Comparison of ENCODE assay signal across 8 cellular contexts in genomic region chr15:82540984-82541431, GRCh38. TPM values are rescaled to one million over a fixed set of nuclear protein-coding genes. Genes with fewer than 3 reads are reported as not detected.
DNase-seq lines count a peak whose midpoint lies in the region; ATAC-seq and TF ChIP-seq lines count a peak whose summit lies in the region.

No MANE protein-coding gene starts in this region.

- H3K9me3 Mint-ChIP-seq in activated T-cell treated with anti-CD3 and anti-CD28 coated beads, Interleukin-2, amount 50 U/mL, for 24 hours = no peaks in the 10 kb centered on the region
- H3K9me3 Mint-ChIP-seq in activated naive CD8-positive, alpha-beta T cell (ENCODE audit: low read depth) = no peaks in the 10 kb centered on the region

- H3K4me1 ChIP-seq in right cardiac atrium (ENCODE audit: control insufficient read depth, insufficient read depth, low read length) (peaks cover 4% of the 10 kb centered on the region), gastrocnemius medialis (peaks cover 8 to 11% of the 10 kb centered on the region in 2 donors)

- H3K27ac Mint-ChIP-seq in activated T-cell treated with anti-CD3 and anti-CD28 coated beads, Interleukin-2, amount 50 U/mL, for 24 hours = peak overlapping the region; percentile 98
- H3K27ac Mint-ChIP-seq in activated naive CD8-positive, alpha-beta T cell = peak overlapping the region; percentile 96

- H3K36me3 ChIP-seq in gastrocnemius medialis = peaks cover 0 to 30% of the 10 kb centered on the region in 2 donors

- H3K9me3 ChIP-seq in right cardiac atrium (ENCODE audit: control insufficient read depth, low read length) (no peaks in the 10 kb centered on the region), gastrocnemius medialis (no peaks in the 10 kb centered on the region)

- H3K27ac ChIP-seq in right cardiac atrium (ENCODE audit: low read length) (peak overlapping the region; percentile 80), gastrocnemius medialis (peak overlapping the region; percentile 80 to 91 (median 83))

- peaks cover 52% of the 10 kb centered on the region for H3K36me3 Mint-ChIP-seq in activated T-cell treated with anti-CD3 and anti-CD28 coated beads, Interleukin-2, amount 50 U/mL, for 24 hours (ENCODE audit: low read depth)
- peaks cover 19% of the 10 kb centered on the region for H3K36me3 Mint-ChIP-seq in activated naive CD8-positive, alpha-beta T cell

- no peak for TF ChIP-seq CTCF in gastrocnemius medialis (IDR thresholded peaks at IDR 0.05 in 4 of 5, conservative IDR thresholded peaks at IDR 0.05 in 1 of 5)

- H3K4me3 ChIP-seq in right cardiac atrium (ENCODE audit: low read length) (peak overlapping the region; percentile 74), gastrocnemius medialis (peak overlapping the region; percentile 82 to 88 (median 85))

- peaks cover 33% of the 10 kb centered on the region for H3K4me1 Mint-ChIP-seq in activated T-cell treated with anti-CD3 and anti-CD28 coated beads, Interleukin-2, amount 50 U/mL, for 24 hours (ENCODE audit: low read depth)
- peaks cover 39% of the 10 kb centered on the region for H3K4me1 Mint-ChIP-seq in activated naive CD8-positive, alpha-beta T cell (ENCODE audit: low read depth)

- H3K4me3 Mint-ChIP-seq in activated T-cell treated with anti-CD3 and anti-CD28 coated beads, Interleukin-2, amount 50 U/mL, for 24 hours = peak overlapping the region; percentile 99
- peak overlapping the region; percentile 98 for H3K4me3 Mint-ChIP-seq in activated naive CD8-positive, alpha-beta T cell

- no peak for TF ChIP-seq POLR2A in gastrocnemius medialis (IDR thresholded peaks at IDR 0.05)

- ATAC-seq in right cardiac atrium (peak; percentile 1 to 6), gastrocnemius medialis (no peak), GM18517 (IDR thresholded peaks at IDR 0.05; ENCODE audit: unreplicated experiment) (no peak), HG02885 (IDR thresholded peaks at IDR 0.05; ENCODE audit: poor library complexity, unreplicated experiment) (no peak)

- in situ Hi-C loops in gastrocnemius medialis (cut with MboI; ENCODE audit: low sequenced_read_pairs in 4 of 4) = loop anchor here in 3 of 4 donors (25.0 kb wide), 4 partner anchors 196 to 571 kb away; partner anchors contain the start of genes FSD2 (in 2 of the 3), WHAMM (in 2 of the 3), C15orf40 (in 1 of the 3) and TM6SF1 (in 1 of the 3)

- H3K27me3 ChIP-seq in right cardiac atrium (ENCODE audit: control insufficient read depth, insufficient read depth) = no peaks in the 10 kb centered on the region
- no peaks in the 10 kb centered on the region for H3K27me3 ChIP-seq in gastrocnemius medialis

- peak; percentile 54 for DNase-seq in activated T-cell treated with anti-CD3 and anti-CD28 coated beads, Interleukin-2, amount 50 U/mL, for 24 hours
- DNase-seq in activated T-cell treated with anti-CD3 and anti-CD28 coated beads for 4 hours = no peak
- DNase-seq in right cardiac atrium = peak in 2 of 3 donors; percentile 63 to 68
- DNase-seq in gastrocnemius medialis = no peak
- no peak for DNase-seq in GF-D8 (lab: John Stamatoyannopoulos, UW)

- H3K27me3 Mint-ChIP-seq in activated T-cell treated with anti-CD3 and anti-CD28 coated beads, Interleukin-2, amount 50 U/mL, for 24 hours = no peaks in the 10 kb centered on the region
- H3K27me3 Mint-ChIP-seq in activated naive CD8-positive, alpha-beta T cell = no peaks in the 10 kb centered on the region

- WGBS in right cardiac atrium = 27% methylated on average over 11 of the region's 11 CpGs

- intact Hi-C loops in right cardiac atrium (cut with DNase I) (loop anchor here in 1 of 4 donors (10.0 kb wide), 1 partner anchor 174 kb away; no protein-coding TSS in a partner anchor), gastrocnemius medialis (cut with DNase I; ENCODE audit: low total_unique reads) (no loop called here)

RNA-seq across cellular contexts. Expression of gene RPS17, which starts 0.8 kb away (rescaled TPM):
- total RNA-seq in right cardiac atrium = 100 to 1,000 TPM; 749 to 949 (median 824) TPM
- polyA plus RNA-seq in right cardiac atrium = 1,832 TPM
- 1,000 to 10,000 TPM; 1,547 to 2,112 (median 1,667) TPM for total RNA-seq in gastrocnemius medialis

Comparison
In these comparisons a context has a peak if more than half of its experiments do, and no peak if none do; other contexts are left out.
1. DNase-seq: peak in activated T-cell treated with anti-CD3 and anti-CD28 coated beads, Interleukin-2, amount 50 U/mL, for 24 hours (single experiment) and right cardiac atrium (2 of 3); none in activated T-cell treated with anti-CD3 and anti-CD28 coated beads for 4 hours (single experiment), gastrocnemius medialis (0 of 2) and GF-D8 (single experiment).
2. ATAC-seq: peak in right cardiac atrium (2 of 2); none in gastrocnemius medialis (0 of 2), GM18517 (single experiment) and HG02885 (single experiment).